Comparison of ENCODE assay signal across 15 cellular contexts in genomic region chr4:28211714-28212470, GRCh38.
DNase-seq lines count a peak whose midpoint lies in the region; FAIRE-seq lines count a peak whose summit lies in the region.
"Had no signal": no experiment of that assay in that cellular context is flagged by ENCODE, and none has a peak within 500 bp of the region (broad histone marks: within the 10 kb centered on the region; RNA-seq: fewer than 3 reads in every experiment).

No MANE protein-coding gene starts in this region.

- no peak overlapping the region for H3K23ac ChIP-seq in trophoblast cell (ENCODE audit: low read length)

- H2BK120ac ChIP-seq in trophoblast cell (ENCODE audit: insufficient read depth, low read length, poor library complexity): no peak overlapping the region

- H4K91ac ChIP-seq in trophoblast cell (ENCODE audit: low read depth, low read length): no peak overlapping the region

- WGBS in trophoblast cell (ENCODE audit: extremely low coverage, insufficient coverage, insufficient read length): no CpG with 5 or more reads among the region's 2 CpGs

- H3K36me3 ChIP-seq in trophoblast cell (ENCODE audit: control insufficient read depth in 1 of 2, insufficient read depth in 2 of 2, low read length in 2 of 2): no peaks in the 10 kb centered on the region

- H3K14ac ChIP-seq in trophoblast cell (ENCODE audit: low read length): no peak overlapping the region

- H3K18ac ChIP-seq in trophoblast cell (ENCODE audit: low read length): no peak overlapping the region

- no peaks in the 10 kb centered on the region for H3K79me2 ChIP-seq in trophoblast cell (ENCODE audit: control insufficient read depth, insufficient read depth, low read length, poor library complexity)

- H3K4me2 ChIP-seq in trophoblast cell (ENCODE audit: low read length): no peak overlapping the region

- no peak overlapping the region for H3K9ac ChIP-seq in trophoblast cell (ENCODE audit: low read length)

- no peak overlapping the region for H2BK5ac ChIP-seq in trophoblast cell (ENCODE audit: low read depth, low read length, poor library complexity)

- no peak overlapping the region for H3K27ac ChIP-seq in trophoblast cell (ENCODE audit: low read depth, low read length)

- no peak overlapping the region for H3K4me3 ChIP-seq in trophoblast cell (ENCODE audit: low read depth, low read length)

- H3K4ac ChIP-seq in trophoblast cell (ENCODE audit: low read depth, low read length): no peak overlapping the region

- H4K8ac ChIP-seq in trophoblast cell (ENCODE audit: low read depth, low read length): no peak overlapping the region

- H2AK5ac ChIP-seq in trophoblast cell (ENCODE audit: low read length): no peak overlapping the region

- H3K27me3 ChIP-seq in trophoblast cell (ENCODE audit: insufficient read depth, low read length): no peaks in the 10 kb centered on the region

- DNase-seq in EH (ENCODE audit: low read depth) (peak; percentile 91), NCI-H460 (ENCODE audit: extremely low read depth, low read depth) (peak; percentile 14), trophoblast cell (peak; percentile 24 to 76), NCI-H510A (lab: John Stamatoyannopoulos, UW) (no peak), dermis blood vessel endothelial cell (no peak), NCI-H510A treated with DMSO at 0.1 percent for 48 hours (lab: John Stamatoyannopoulos, UW) (no peak)
- DNase-seq: Caco-2; CD4-positive, CD25-positive, alpha-beta regulatory T cell; DMS153; H7; NCI-H1417; NCI-H2029 treated with DMSO at 0.1 percent for 48 hours; NCI-H2171 treated with DMSO at 0.1 percent for 48 hours; NCI-H524 had no signal

- no peaks in the 10 kb centered on the region for H3K79me1 ChIP-seq in trophoblast cell (ENCODE audit: low read length)

- H4K12ac ChIP-seq in trophoblast cell (ENCODE audit: low read depth, low read length): no peak overlapping the region

- peak; percentile 97 for FAIRE-seq in endometrium (lab: Jason Lieb, UNC)

- H3K9me3 ChIP-seq in trophoblast cell (ENCODE audit: insufficient read depth, low read depth, low read length): no peaks in the 10 kb centered on the region
- H3K9me3 ChIP-seq: Caco-2 had no signal

- no peaks in the 10 kb centered on the region for H3K4me1 ChIP-seq in trophoblast cell (ENCODE audit: control insufficient read depth in 1 of 2, insufficient read depth in 2 of 2, low read length in 2 of 2)
- H3K4me1 ChIP-seq: Caco-2 had no signal

- H2BK12ac ChIP-seq in trophoblast cell (ENCODE audit: low read length): no peak overlapping the region

- H2AFZ ChIP-seq in trophoblast cell (ENCODE audit: insufficient read depth, low read length, poor library complexity): no peak overlapping the region

Comparison
In these comparisons a context has a peak if more than half of its experiments do, and no peak if none do; other contexts are left out.
1. DNase-seq: peak in EH (single experiment), NCI-H460 (single experiment) and trophoblast cell (2 of 2); none in NCI-H510A (single experiment), dermis blood vessel endothelial cell (single experiment) and NCI-H510A treated with DMSO at 0.1 percent for 48 hours (single experiment).